ENCODE assay signal across 15 cellular contexts in genomic region chr2:131588152-131588873, GRCh38.
DNase-seq lines count a peak whose midpoint lies in the region; ATAC-seq and TF ChIP-seq lines count a peak whose summit lies in the region.
"Had no signal": no experiment of that assay in that cellular context is flagged by ENCODE, and none has a peak within 500 bp of the region (broad histone marks: within the 10 kb centered on the region; RNA-seq: fewer than 3 reads in every experiment).

No MANE protein-coding gene starts in this region.

- no peak for TF ChIP-seq CTCF in activated B cell treated with CpG ODN at 0.5 μM for 24 hours (IDR thresholded peaks at IDR 0.05)

- CTCF ChIA-PET in activated B cell treated with CpG ODN at 0.5 μM for 24 hours (lab: Charles Lee), result no interaction called here

- peaks cover 7% of the 10 kb centered on the region for H3K27me3 Mint-ChIP-seq in activated B cell treated with CpG ODN at 0.5 μM for 24 hours
- peaks cover 1 to 9% (median 2%) of the 10 kb centered on the region in 3 donors for H3K27me3 Mint-ChIP-seq in immature natural killer cell (ENCODE audit: low read depth in 3 of 3)

- peaks cover 47% of the 10 kb centered on the region for H3K4me1 Mint-ChIP-seq in activated B cell treated with CpG ODN at 0.5 μM for 24 hours
- H3K4me1 Mint-ChIP-seq in immature natural killer cell, result no peaks in the 10 kb centered on the region
- H3K4me1 Mint-ChIP-seq: CD4-positive, CD25-positive, alpha-beta regulatory T cell had no signal

- POLR2A ChIA-PET in activated B cell treated with CpG ODN at 0.5 μM for 24 hours (lab: Charles Lee), result no interaction called here

- ATAC-seq in GM18861 (IDR thresholded peaks at IDR 0.05; ENCODE audit: unreplicated experiment), result peak; percentile 70
- peak; percentile 70 for ATAC-seq in GM21529 (IDR thresholded peaks at IDR 0.05; ENCODE audit: unreplicated experiment)
- ATAC-seq in HG03066 (IDR thresholded peaks at IDR 0.05; ENCODE audit: low read depth, unreplicated experiment), result peak; percentile 75
- ATAC-seq in activated B cell treated with CpG ODN at 0.5 μM for 24 hours (ENCODE audit: low read depth), result peak; percentile 38
- ATAC-seq: PC-3 had no signal

- H3K36me3 Mint-ChIP-seq in activated B cell treated with CpG ODN at 0.5 μM for 24 hours (ENCODE audit: low read depth) (no peaks in the 10 kb centered on the region), immature natural killer cell (no peaks in the 10 kb centered on the region)
- H3K36me3 Mint-ChIP-seq: CD4-positive, CD25-positive, alpha-beta regulatory T cell had no signal

- H3K27ac Mint-ChIP-seq in activated B cell treated with CpG ODN at 0.5 μM for 24 hours (no peak overlapping the region), immature natural killer cell (no peak overlapping the region)
- H3K27ac Mint-ChIP-seq: CD4-positive, CD25-positive, alpha-beta regulatory T cell had no signal

- H3K4me3 Mint-ChIP-seq in activated B cell treated with CpG ODN at 0.5 μM for 24 hours (peak overlapping the region; percentile 13), immature natural killer cell (no peak overlapping the region)
- H3K4me3 Mint-ChIP-seq: CD4-positive, CD25-positive, alpha-beta regulatory T cell had no signal

- H3K9me3 Mint-ChIP-seq in activated B cell treated with CpG ODN at 0.5 μM for 24 hours, result no peaks in the 10 kb centered on the region
- peaks cover 0 to 1% (median 0%) of the 10 kb centered on the region in 6 donors for H3K9me3 Mint-ChIP-seq in immature natural killer cell
- H3K9me3 Mint-ChIP-seq: CD4-positive, CD25-positive, alpha-beta regulatory T cell had no signal

- DNase-seq in activated B cell treated with CpG ODN at 0.5 μM for 24 hours (no peak), NCI-H2171 treated with DMSO at 0.1 percent for 48 hours (lab: John Stamatoyannopoulos, UW) (no peak), SKM-1 treated with dmso at 0.1 percent for 144 hours (lab: John Stamatoyannopoulos, UW; ENCODE audit: unreplicated experiment) (no peak), cerebellar cortex (ENCODE audit: low spot score) (no peak), immature natural killer cell (no peak)
- DNase-seq: CD4-positive, CD25-positive, alpha-beta regulatory T cell; effector CD8-positive, alpha-beta T cell; lower lobe of right lung; NCI-H1436; PC-3; T-helper 9 cell; testis had no signal

- intact Hi-C loops in activated B cell treated with CpG ODN at 0.5 μM for 24 hours (cut with micrococcal nuclease), result loop anchor here (5.0 kb wide), 1 partner anchor 84 kb away; no protein-coding TSS in a partner anchor
